16 cellular contexts compared by ENCODE assay signal in genomic region chr3:39118079-39118478, GRCh38. TPM values are rescaled to one million over a fixed set of nuclear protein-coding genes. Genes with fewer than 3 reads are reported as not detected.
DNase-seq lines count a peak whose midpoint lies in the region; ATAC-seq, FAIRE-seq and TF ChIP-seq lines count a peak whose summit lies in the region.
"Had no signal": no experiment of that assay in that cellular context is flagged by ENCODE, and none has a peak within 500 bp of the region (broad histone marks: within the 10 kb centered on the region; RNA-seq: fewer than 3 reads in every experiment).

No MANE protein-coding gene starts in this region.

- H3K4me1 ChIP-seq in OCI-LY3 (ENCODE audit: low read length) (peaks cover 21% of the 10 kb centered on the region), K562 (replicated peaks in 1 of 2; ENCODE audit: control insufficient read depth in 2 of 2, insufficient read depth in 2 of 2, low read length in 2 of 2) (no peaks in the 10 kb centered on the region; a peak in 1 of 5 replicates), vagina (no peaks in the 10 kb centered on the region)
- H3K4me1 ChIP-seq: SJCRH30 had no signal

- H3K27me3 ChIP-seq in OCI-LY3 (ENCODE audit: low read depth, low read length), result no peaks in the 10 kb centered on the region
- H3K27me3 ChIP-seq in K562 (ENCODE audit: control insufficient read depth in 2 of 2, insufficient read depth in 2 of 2, low read length in 2 of 2), result no peaks in the 10 kb centered on the region
- H3K27me3 ChIP-seq in vagina, result no peaks in the 10 kb centered on the region
- H3K27me3 ChIP-seq: SJCRH30 had no signal

- H3K4me3 ChIP-seq in OCI-LY3 (ENCODE audit: low read length) (no peak overlapping the region), K562 (no peak overlapping the region), vagina (no peak overlapping the region)
- H3K4me3 ChIP-seq: GM23248, SJCRH30 had no signal

- CTCF ChIA-PET in K562 (lab: Yijun Ruan, JAX; ENCODE audit: low intra/inter-chr PET ratio), result no interaction called here

- TF ChIP-seq RAD21 in K562 (CRISPR knock-in tag; conservative IDR thresholded peaks at IDR 0.05 in 1 of 2, IDR thresholded peaks at IDR 0.05 in 1 of 2), result no peak

- H3K9ac ChIP-seq in OCI-LY3 (ENCODE audit: low read length) (no peak overlapping the region), K562 (ENCODE audit: insufficient read depth in 1 of 2, low read depth in 2 of 2, low read length in 2 of 2) (no peak overlapping the region)
- H3K9ac ChIP-seq: GM23248 had no signal

- TF ChIP-seq EP300 in K562 (IDR thresholded peaks at IDR 0.05; ENCODE audit: low read length), result no peak

- intact Hi-C loops in K562 (cut with micrococcal nuclease) (no loop called here), vagina (cut with DNase I) (no loop called here)

- H3K36me3 ChIP-seq in OCI-LY3 (replicated peaks; ENCODE audit: low read depth, low read length), result no peaks in the 10 kb centered on the region
- H3K36me3 ChIP-seq in K562 (ENCODE audit: control insufficient read depth, insufficient read depth, low read length), result no peaks in the 10 kb centered on the region
- peaks cover 0 to 32% of the 10 kb centered on the region in 2 donors for H3K36me3 ChIP-seq in vagina
- H3K36me3 ChIP-seq: SJCRH30 had no signal

- FAIRE-seq in GM12892 (lab: Jason Lieb, UNC) (peak; percentile 36), K562 (lab: Jason Lieb, UNC) (peak; percentile 48)

- H3K9me1 ChIP-seq in K562 (ENCODE audit: control insufficient read depth, insufficient read depth, low read length), result no peaks in the 10 kb centered on the region

- DNase-seq in GM12892 (ENCODE audit: insufficient read length) (no peak), K562 (ENCODE audit: extremely low read depth in 1 of 4, low spot score in 3 of 4) (no peak), vagina (ENCODE audit: extremely low spot score in 2 of 2) (no peak)
- DNase-seq: ACHN, DMS 273 treated with DMSO at 0.1 percent for 48 hours, GM23248, HCEC 1CT, NCI-H1436, NCI-H2081, NCI-H748 treated with DMSO at 0.1 percent for 48 hours, SJCRH30 had no signal

- H2AFZ ChIP-seq in OCI-LY3 (ENCODE audit: low read depth, low read length) (no peak overlapping the region; the same call in 1 of the 2 replicates), K562 (ENCODE audit: low read depth, low read length) (no peak overlapping the region)
- H2AFZ ChIP-seq: GM23248 had no signal

- no TSS peak for BruUV-seq in K562 (replicated peaks; lab: Mats Ljungman, UMichigan)

- in situ Hi-C loops in K562 (cut with MboI), result no loop called here

- H3K4me2 ChIP-seq in OCI-LY3 (ENCODE audit: low read length) (peak overlapping the region; percentile 6; the same call in 1 of the 2 replicates), K562 (ENCODE audit: insufficient read depth, low read length) (no peak overlapping the region)

- TF ChIP-seq POLR2A in GM12892 (IDR thresholded peaks at IDR 0.05; ENCODE audit: low read depth, low read length) (no peak), K562 (conservative IDR thresholded peaks at IDR 0.05) (no peak), vagina (IDR thresholded peaks at IDR 0.05) (no peak)

- POLR2A ChIA-PET in K562 (lab: Yijun Ruan, JAX), result interaction anchor here (0.7 to 2.6 kb wide), 10 partner anchors 9 to 263 kb away, joined by 3 to 16 read pairs (median 3); partner anchors contain the start of genes GORASP1 and TTC21A

- no peak overlapping the region for H3K27ac ChIP-seq in OCI-LY3 (ENCODE audit: low read length)
- no peak overlapping the region for H3K27ac ChIP-seq in K562 (ENCODE audit: extremely low read depth, low read depth, low read length)
- no peak overlapping the region for H3K27ac ChIP-seq in vagina
- H3K27ac ChIP-seq: GM23248, SJCRH30 had no signal

- H4K20me1 ChIP-seq in OCI-LY3 (ENCODE audit: insufficient read depth, low read length), result no peaks in the 10 kb centered on the region
- no peaks in the 10 kb centered on the region for H4K20me1 ChIP-seq in K562 (replicated peaks; ENCODE audit: control insufficient read depth, insufficient read depth, low read length)

- ATAC-seq in HG02852 (IDR thresholded peaks at IDR 0.05; ENCODE audit: unreplicated experiment), result peak; percentile 51
- peak; percentile 66 for ATAC-seq in K562
- ATAC-seq in HG02763 (IDR thresholded peaks at IDR 0.05; ENCODE audit: unreplicated experiment), result no peak
- ATAC-seq in GM18519 (IDR thresholded peaks at IDR 0.05; ENCODE audit: low FRiP score, unreplicated experiment), result no peak
- no peak for ATAC-seq in HG02571 (IDR thresholded peaks at IDR 0.05; ENCODE audit: unreplicated experiment)

- TF ChIP-seq CTCF in OCI-LY3 (IDR thresholded peaks at IDR 0.05; ENCODE audit: low read depth, low read length), result no peak
- no peak for TF ChIP-seq CTCF in K562 (IDR thresholded peaks at IDR 0.05 in 2 of 3, conservative IDR thresholded peaks at IDR 0.05 in 1 of 3; ENCODE audit: insufficient read depth in 2 of 3, low read depth in 1 of 3, low read length in 3 of 3)
- no peak for TF ChIP-seq CTCF in vagina (IDR thresholded peaks at IDR 0.05)

- H3K9me3 ChIP-seq in OCI-LY3 (ENCODE audit: insufficient read depth, low read length) (no peaks in the 10 kb centered on the region), K562 (replicated peaks; ENCODE audit: control insufficient read depth, insufficient read depth, low read depth, low read length) (no peaks in the 10 kb centered on the region), vagina (no peaks in the 10 kb centered on the region)
- H3K9me3 ChIP-seq: SJCRH30 had no signal

- 18% methylated on average over 3 of the region's 3 CpGs for WGBS in K562 (ENCODE audit: insufficient coverage, low coverage, missing lambda C conversion rate)

- H3K79me2 ChIP-seq in OCI-LY3 (ENCODE audit: low read length) (no peaks in the 10 kb centered on the region), K562 (ENCODE audit: control insufficient read depth, insufficient read depth, low read length) (no peaks in the 10 kb centered on the region)

RNA-seq across cellular contexts. Expression of gene TTC21A, which starts 10.6 kb away (rescaled TPM):
- 3.8 TPM for polyA plus RNA-seq in GM12892 (2012; ENCODE audit: missing spikeins)
- total RNA-seq in K562 (2011; cell fraction: chromatin; rRNA removed; ENCODE audit: low replicate concordance), result 7.6 and 12.4 TPM in 2 replicates
- 5.8 and 6.7 TPM in 2 replicates for total RNA-seq in K562 (2011; cell fraction: nucleolus; rRNA removed)
- 5.1 and 8.2 TPM in 2 replicates for total RNA-seq in K562 (2011; cell fraction: nucleoplasm; rRNA removed)
- 0.36 and 0.37 TPM in 2 replicates for total RNA-seq in K562 (2014; rRNA removed)
- total RNA-seq in K562 (2014; rRNA removed; fragmentation: Illumina TruSeq; extraction: Trizol), result 0.32 and 0.47 TPM in 2 replicates
- 0.83 and 1.2 TPM in 2 replicates for total RNA-seq in K562 (2015; rRNA removed; fragmentation: Illumina TruSeq; extraction: Trizol)
- 1.4 and 1.7 TPM in 2 replicates for total RNA-seq in K562 (2021)
- polyA plus RNA-seq in K562 (2011; rRNA removed), result 0.84 and 1.1 TPM in 2 replicates
- 0.66 and 1.1 TPM in 2 replicates for polyA plus RNA-seq in K562 (2011; cell fraction: cytosol; rRNA removed)
- polyA plus RNA-seq in K562 (2011; cell fraction: nucleus; rRNA removed), result 5.1 and 6.7 TPM in 2 replicates
- polyA plus RNA-seq in K562 (2012), result 1.3 and 2.7 TPM in 2 replicates
- polyA plus RNA-seq in K562 (2014; fragmentation: Illumina TruSeq; extraction: Trizol), result 0.70 and 0.94 TPM in 2 replicates
- under 1 TPM; 0.22 to 0.35 TPM for polyA plus RNA-seq in K562 (2014; fragmentation: Nextera tagmentation; extraction: Ambion mirVana)
- polyA plus RNA-seq in K562 (2014; rRNA removed), result 0.93 and 1.4 TPM in 2 replicates
- polyA minus RNA-seq in K562 (2011; rRNA and poly(A)+ RNA removed), result 1.3 and 2.1 TPM in 2 replicates
- 0.67 TPM in 1 of 2 replicates, not detected in the other for polyA minus RNA-seq in K562 (2011; cell fraction: cytosol; rRNA and poly(A)+ RNA removed)
- polyA minus RNA-seq in K562 (2011; cell fraction: nucleus; rRNA and poly(A)+ RNA removed), result 3.5 and 4.1 TPM in 2 replicates
- 8.8 TPM for total RNA-seq in vagina

RNA-seq across cellular contexts. Expression of gene GORASP1, which starts 10.7 kb away (rescaled TPM):
- 24.0 TPM for polyA plus RNA-seq in GM12892 (2012; ENCODE audit: missing spikeins)
- 170 and 347 TPM in 2 replicates for total RNA-seq in K562 (2011; cell fraction: chromatin; rRNA removed; ENCODE audit: low replicate concordance)
- 220 and 236 TPM in 2 replicates for total RNA-seq in K562 (2011; cell fraction: nucleolus; rRNA removed)
- 186 and 187 TPM in 2 replicates for total RNA-seq in K562 (2011; cell fraction: nucleoplasm; rRNA removed)
- total RNA-seq in K562 (2014; rRNA removed), result 67.6 and 83.5 TPM in 2 replicates
- 39.7 and 46.8 TPM in 2 replicates for total RNA-seq in K562 (2014; rRNA removed; fragmentation: Illumina TruSeq; extraction: Trizol)
- 65.3 and 67.6 TPM in 2 replicates for total RNA-seq in K562 (2015; rRNA removed; fragmentation: Illumina TruSeq; extraction: Trizol)
- total RNA-seq in K562 (2021), result 80.7 and 81.2 TPM in 2 replicates
- 87.9 and 116 TPM in 2 replicates for polyA plus RNA-seq in K562 (2011; rRNA removed)
- polyA plus RNA-seq in K562 (2011; cell fraction: cytosol; rRNA removed), result 88.5 and 108 TPM in 2 replicates
- polyA plus RNA-seq in K562 (2011; cell fraction: nucleus; rRNA removed), result 454 and 537 TPM in 2 replicates
- polyA plus RNA-seq in K562 (2012), result 72.8 and 104 TPM in 2 replicates
- polyA plus RNA-seq in K562 (2014; fragmentation: Illumina TruSeq; extraction: Trizol), result 71.3 and 81.3 TPM in 2 replicates
- 10 to 100 TPM in 1 of 2 experiments, 1 to 10 TPM in 1; 8.4 to 14.0 TPM for polyA plus RNA-seq in K562 (2014; fragmentation: Nextera tagmentation; extraction: Ambion mirVana)
- polyA plus RNA-seq in K562 (2014; rRNA removed), result 75.3 and 82.3 TPM in 2 replicates
- 48.5 and 49.2 TPM in 2 replicates for polyA minus RNA-seq in K562 (2011; rRNA and poly(A)+ RNA removed)
- 42.4 and 49.5 TPM in 2 replicates for polyA minus RNA-seq in K562 (2011; cell fraction: cytosol; rRNA and poly(A)+ RNA removed)
- polyA minus RNA-seq in K562 (2011; cell fraction: nucleus; rRNA and poly(A)+ RNA removed), result 120 and 149 TPM in 2 replicates
- total RNA-seq in vagina, result 45.9 TPM

RNA-seq across cellular contexts. Expression of gene CSRNP1, which starts 35.3 kb away (rescaled TPM):
- polyA plus RNA-seq in GM12892 (2012; ENCODE audit: missing spikeins), result 14.0 TPM
- total RNA-seq in K562 (2011; cell fraction: chromatin; rRNA removed; ENCODE audit: low replicate concordance), result 18.4 and 48.8 TPM in 2 replicates
- total RNA-seq in K562 (2011; cell fraction: nucleolus; rRNA removed), result 34.9 and 41.4 TPM in 2 replicates
- total RNA-seq in K562 (2011; cell fraction: nucleoplasm; rRNA removed), result 17.7 and 23.9 TPM in 2 replicates
- total RNA-seq in K562 (2014; rRNA removed), result 16.8 and 23.2 TPM in 2 replicates
- total RNA-seq in K562 (2014; rRNA removed; fragmentation: Illumina TruSeq; extraction: Trizol), result 5.6 and 7.9 TPM in 2 replicates
- total RNA-seq in K562 (2015; rRNA removed; fragmentation: Illumina TruSeq; extraction: Trizol), result 9.2 and 9.8 TPM in 2 replicates
- 18.1 and 18.9 TPM in 2 replicates for total RNA-seq in K562 (2021)
- polyA plus RNA-seq in K562 (2011; rRNA removed), result 14.2 and 14.5 TPM in 2 replicates
- 16.4 and 30.7 TPM in 2 replicates for polyA plus RNA-seq in K562 (2011; cell fraction: cytosol; rRNA removed)
- polyA plus RNA-seq in K562 (2011; cell fraction: nucleus; rRNA removed), result 25.6 and 46.6 TPM in 2 replicates
- 16.6 and 24.6 TPM in 2 replicates for polyA plus RNA-seq in K562 (2012)
- polyA plus RNA-seq in K562 (2014; fragmentation: Illumina TruSeq; extraction: Trizol), result 12.7 and 13.3 TPM in 2 replicates
- under 1 TPM; 0.72 to 0.89 TPM for polyA plus RNA-seq in K562 (2014; fragmentation: Nextera tagmentation; extraction: Ambion mirVana)
- 10.9 and 11.4 TPM in 2 replicates for polyA plus RNA-seq in K562 (2014; rRNA removed)
- 14.7 and 23.4 TPM in 2 replicates for polyA minus RNA-seq in K562 (2011; rRNA and poly(A)+ RNA removed)
- 13.8 and 19.9 TPM in 2 replicates for polyA minus RNA-seq in K562 (2011; cell fraction: cytosol; rRNA and poly(A)+ RNA removed)
- polyA minus RNA-seq in K562 (2011; cell fraction: nucleus; rRNA and poly(A)+ RNA removed), result 21.9 and 22.3 TPM in 2 replicates
- total RNA-seq in vagina, result 99.7 TPM

Comparison
In these comparisons a context has a peak if more than half of its experiments do, and no peak if none do; other contexts are left out.
1. ATAC-seq: peak in HG02852 (single experiment) and K562 (single experiment); none in HG02763 (single experiment), GM18519 (single experiment) and HG02571 (single experiment).